Comparison of ENCODE assay signal across 19 cellular contexts in the genomic region with DNA sequence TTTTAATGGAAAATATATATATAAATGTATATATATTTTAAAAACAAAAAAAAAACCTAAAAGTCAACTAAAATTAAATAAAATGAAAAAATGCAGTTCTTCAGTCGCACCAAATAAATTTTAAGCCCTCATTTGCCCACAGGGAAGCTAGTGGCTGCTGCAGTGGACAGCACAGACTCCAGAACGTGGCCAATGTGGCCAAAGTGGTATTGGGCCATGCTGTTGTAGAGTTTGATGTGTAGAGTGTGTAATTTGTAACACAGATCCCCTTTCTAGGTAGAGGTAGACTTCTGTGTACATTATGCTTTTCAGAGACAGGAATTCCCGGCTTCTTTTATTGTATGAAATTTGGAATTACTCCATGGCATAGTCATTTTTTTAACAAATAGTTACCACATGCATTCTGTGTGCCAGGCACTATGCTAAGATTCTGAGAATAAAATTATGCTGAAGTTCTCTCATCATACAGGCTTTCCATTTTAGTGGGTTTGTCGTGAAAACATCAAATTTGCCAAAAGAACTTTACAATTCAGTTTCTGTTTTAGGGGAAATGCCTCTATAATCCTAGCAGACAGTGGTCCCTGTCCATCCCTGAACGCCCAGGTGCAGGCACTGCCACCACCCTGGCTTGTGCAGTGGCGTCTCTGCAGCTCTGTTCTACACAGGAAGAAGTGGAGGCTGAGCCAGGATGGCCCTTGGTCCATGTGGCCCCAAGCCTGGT.
A peak's percentile ranks its signal among the peaks of the same experiment; 100 is the strongest.
DNase-seq lines count a peak whose midpoint lies in the region; ATAC-seq, FAIRE-seq and TF ChIP-seq lines count a peak whose summit lies in the region.
"Had no signal": no experiment of that assay in that cellular context is flagged by ENCODE, and none has a peak within 500 bp of the region (broad histone marks: within the 10 kb centered on the region; RNA-seq: fewer than 3 reads in every experiment).

No MANE protein-coding gene starts in this region.

- RAD21 ChIA-PET in GM12878 (lab: Charles Lee; ENCODE audit: unreplicated experiment): no interaction called here

- POLR2A ChIA-PET in GM12878 (lab: Charles Lee): interaction anchor here (0.6 kb wide), 1 partner anchor 175 kb away, joined by 8 read pairs; no protein-coding TSS in a partner anchor

- SMC1A ChIA-PET in GM12878 (lab: Charles Lee; ENCODE audit: uncharacterized antibody, unreplicated experiment): no interaction called here

- H3K4me3 Mint-ChIP-seq in activated CD4-positive, alpha-beta T cell treated with anti-CD3 and anti-CD28 coated beads, Interleukin-2, amount 10 ng/mL, durations not matched to agents 24 days and 14 days: no peak overlapping the region
- no peak overlapping the region for H3K4me3 Mint-ChIP-seq in CD14-positive monocyte
- H3K4me3 Mint-ChIP-seq: B cell had no signal

- peaks cover 40 to 57% of the 10 kb centered on the region in 2 experiments for H3K36me3 ChIP-seq in GM12878 (ENCODE audit: control insufficient read depth in 2 of 2, insufficient read depth in 2 of 2, low read length in 1 of 2)
- H3K36me3 ChIP-seq in osteoblast (ENCODE audit: insufficient read depth, low read length): peaks cover 91% of the 10 kb centered on the region

- no peak overlapping the region for H3K9ac ChIP-seq in GM12878 (ENCODE audit: control insufficient read depth, insufficient read depth, low read length)
- H3K9ac ChIP-seq: GM23248 had no signal

- intact Hi-C loops in activated CD4-positive, alpha-beta T cell treated with anti-CD3 and anti-CD28 coated beads, Interleukin-2, amount 10 ng/mL, durations not matched to agents 24 days and 14 days (cut with micrococcal nuclease): no loop called here
- intact Hi-C loops in CD14-positive monocyte (cut with micrococcal nuclease) (no loop called here), GM12878 (cut with micrococcal nuclease; ENCODE audit: unreplicated experiment) (no loop called here), Right ventricle myocardium inferior (cut with DNase I) (no loop called here), lower leg skin (cut with DNase I; ENCODE audit: low total_unique reads) (no loop called here)

- no peaks in the 10 kb centered on the region; the same call in 1 of the 2 replicates for H4K20me1 ChIP-seq in GM12878 (ENCODE audit: control insufficient read depth, insufficient read depth)
- H4K20me1 ChIP-seq in osteoblast (ENCODE audit: insufficient read depth, low read length): peaks cover 48% of the 10 kb centered on the region

- H3K27ac Mint-ChIP-seq in activated CD4-positive, alpha-beta T cell treated with anti-CD3 and anti-CD28 coated beads, Interleukin-2, amount 10 ng/mL, durations not matched to agents 24 days and 14 days: peak overlapping the region; percentile 64
- peak overlapping the region in 5 of 7 donors; percentile 26 to 82 (median 41) for H3K27ac Mint-ChIP-seq in CD14-positive monocyte
- H3K27ac Mint-ChIP-seq: B cell had no signal

- no peaks in the 10 kb centered on the region for H3K4me1 ChIP-seq in GM12878 (ENCODE audit: control insufficient read depth, insufficient read depth, low read length)
- H3K4me1 ChIP-seq in osteoblast (ENCODE audit: insufficient read depth, low read length): peaks cover 3% of the 10 kb centered on the region

- no peak overlapping the region for H3K27ac ChIP-seq in GM12878 (ENCODE audit: control insufficient read depth, insufficient read depth)
- no peak overlapping the region for H3K27ac ChIP-seq in osteoblast (ENCODE audit: low read depth, low read length)
- H3K27ac ChIP-seq: 22Rv1, GM23248, PC-9 had no signal

- TF ChIP-seq POLR2A in GM12878 (IDR thresholded peaks at IDR 0.05; ENCODE audit: low read depth, low read length) (no peak), lower leg skin (IDR thresholded peaks at IDR 0.05) (no peak)

- H3K4me2 ChIP-seq in GM12878 (ENCODE audit: control insufficient read depth, insufficient read depth): no peak overlapping the region
- no peak overlapping the region for H3K4me2 ChIP-seq in osteoblast (ENCODE audit: insufficient read depth, low read length)
- H3K4me2 ChIP-seq: PC-9 had no signal

- BruUV-seq in GM12878 (replicated peaks; lab: Mats Ljungman, UMichigan): TSS peak; percentile 14

- no peak for TF ChIP-seq RAD21 in GM12878 (IDR thresholded peaks at IDR 0.05; ENCODE audit: insufficient read depth, low read depth, low read length)

- no peak overlapping the region for H2AFZ ChIP-seq in GM12878 (ENCODE audit: control insufficient read depth, low read depth, low read length)
- no peak overlapping the region for H2AFZ ChIP-seq in osteoblast (ENCODE audit: low read length)
- H2AFZ ChIP-seq: GM23248, PC-9 had no signal

- TF ChIP-seq EP300 in GM12878 (IDR thresholded peaks at IDR 0.05; ENCODE audit: borderline replicate concordance in 1 of 2, control insufficient read depth in 1 of 2, low read depth in 2 of 2, low read length in 2 of 2): no peak

- CTCF ChIA-PET in GM12878 (lab: Yijun Ruan, JAX): interaction anchor here (4.3 kb wide), 1 partner anchor 12 kb away, joined by 18 read pairs; no protein-coding TSS in a partner anchor

- TF ChIP-seq CTCF in CD14-positive monocyte (IDR thresholded peaks at IDR 0.05): no peak
- TF ChIP-seq CTCF in GM12878 (IDR thresholded peaks at IDR 0.05 in 2 of 3, conservative IDR thresholded peaks at IDR 0.05 in 1 of 3; ENCODE audit: control insufficient read depth in 2 of 3, extremely low read depth in 1 of 3, insufficient read depth in 1 of 3, low read depth in 3 of 3, low read length in 3 of 3): no peak
- no peak for TF ChIP-seq CTCF in osteoblast (IDR thresholded peaks at IDR 0.05; ENCODE audit: extremely low read depth, low read depth, low read length)
- no peak for TF ChIP-seq CTCF in lower leg skin (IDR thresholded peaks at IDR 0.05)

- in situ Hi-C loops in GM12878 (cut with MboI): no loop called here

- DNase-seq in activated CD4-positive, alpha-beta T cell treated with anti-CD3 and anti-CD28 coated beads, Interleukin-2, amount 10 ng/mL, durations not matched to agents 24 days and 14 days: no peak
- DNase-seq in activated CD4-positive, alpha-beta T cell treated with anti-CD3 and anti-CD28 coated beads, Interleukin-2, amount 50 U/mL, for 48 hours: no peak
- DNase-seq in CD14-positive monocyte (ENCODE audit: low spot score) (no peak), GM12878 (ENCODE audit: low read depth, low spot score) (no peak), osteoblast (ENCODE audit: insufficient read length, low spot score, missing footprints) (peak; percentile 53), Right ventricle myocardium inferior (ENCODE audit: missing footprints) (no peak), lower leg skin (ENCODE audit: low spot score in 2 of 2) (no peak)
- DNase-seq in stimulated activated CD4-positive, alpha-beta T cell treated with anti-CD3 and anti-CD28 coated beads, Interleukin-2, amount 100 ng/mL, for 48 hours: no peak
- DNase-seq: DND-41, GM23248, NCI-H1436 treated with DMSO at 0.1 percent for 48 hours, NCI-H2081, NCI-H510A, NCI-H774, PC-9 had no signal

- H3K27me3 ChIP-seq in GM12878 (replicated peaks in 1 of 2; ENCODE audit: control insufficient read depth in 2 of 2, insufficient read depth in 2 of 2, low read length in 1 of 2): no peaks in the 10 kb centered on the region
- no peaks in the 10 kb centered on the region for H3K27me3 ChIP-seq in osteoblast (ENCODE audit: insufficient read depth, low read length)

- peaks cover 56% of the 10 kb centered on the region for H3K36me3 Mint-ChIP-seq in activated CD4-positive, alpha-beta T cell treated with anti-CD3 and anti-CD28 coated beads, Interleukin-2, amount 10 ng/mL, durations not matched to agents 24 days and 14 days (ENCODE audit: low read depth)
- H3K36me3 Mint-ChIP-seq in CD14-positive monocyte: peaks cover 76 to 95% of the 10 kb centered on the region in 2 donors

- H3K4me3 ChIP-seq in GM12878: no peak overlapping the region
- H3K4me3 ChIP-seq in osteoblast (ENCODE audit: insufficient read depth, low read length): no peak overlapping the region
- no peak overlapping the region for H3K4me3 ChIP-seq in lower leg skin (ENCODE audit: low read depth, poor library complexity, severe bottlenecking)
- H3K4me3 ChIP-seq: GM23248, PC-9 had no signal

- H3K79me2 ChIP-seq in GM12878 (ENCODE audit: control insufficient read depth, insufficient read depth, low read length) (no peaks in the 10 kb centered on the region), osteoblast (ENCODE audit: insufficient read depth, low read length) (peaks cover 88% of the 10 kb centered on the region)

- 81% methylated on average over 6 of the region's 6 CpGs for WGBS in GM12878 (ENCODE audit: insufficient coverage, insufficient replicate concordance, low lambda C conversion rate, missing lambda C conversion rate)
- WGBS in lower leg skin, 2 donors: 87% methylated on average over 6 of the region's 6 CpGs

- H3K9me3 Mint-ChIP-seq in activated CD4-positive, alpha-beta T cell treated with anti-CD3 and anti-CD28 coated beads, Interleukin-2, amount 10 ng/mL, durations not matched to agents 24 days and 14 days: no peaks in the 10 kb centered on the region
- peaks cover 0 to 2% (median 0%) of the 10 kb centered on the region in 7 donors for H3K9me3 Mint-ChIP-seq in CD14-positive monocyte

- H3K27me3 Mint-ChIP-seq in activated CD4-positive, alpha-beta T cell treated with anti-CD3 and anti-CD28 coated beads, Interleukin-2, amount 10 ng/mL, durations not matched to agents 24 days and 14 days: no peaks in the 10 kb centered on the region
- no peaks in the 10 kb centered on the region for H3K27me3 Mint-ChIP-seq in CD14-positive monocyte (ENCODE audit: low read depth in 3 of 3)
- H3K27me3 Mint-ChIP-seq: B cell had no signal

- H3K9me3 ChIP-seq in GM12878 (replicated peaks; ENCODE audit: control insufficient read depth, insufficient read depth, low read length) (no peaks in the 10 kb centered on the region), osteoblast (ENCODE audit: low read depth, low read length) (no peaks in the 10 kb centered on the region)

- ATAC-seq in GM12878 (no peak), Right ventricle myocardium inferior (no peak)
- ATAC-seq: HCT116 had no signal

- H3K4me1 Mint-ChIP-seq in activated CD4-positive, alpha-beta T cell treated with anti-CD3 and anti-CD28 coated beads, Interleukin-2, amount 10 ng/mL, durations not matched to agents 24 days and 14 days: peaks cover 29% of the 10 kb centered on the region
- H3K4me1 Mint-ChIP-seq in CD14-positive monocyte: peaks cover 20% of the 10 kb centered on the region
- H3K4me1 Mint-ChIP-seq: B cell had no signal

- no peak for FAIRE-seq in GM12878 (lab: Jason Lieb, UNC)
- FAIRE-seq: G401.6 had no signal

TF ChIP-seq in GM12878, 131 proteins besides CTCF, POLR2A, EP300 and RAD21 (continues in another document):
- TF ChIP-seq FOXK2 (IDR thresholded peaks at IDR 0.05): no peak
